In the genomic region with DNA sequence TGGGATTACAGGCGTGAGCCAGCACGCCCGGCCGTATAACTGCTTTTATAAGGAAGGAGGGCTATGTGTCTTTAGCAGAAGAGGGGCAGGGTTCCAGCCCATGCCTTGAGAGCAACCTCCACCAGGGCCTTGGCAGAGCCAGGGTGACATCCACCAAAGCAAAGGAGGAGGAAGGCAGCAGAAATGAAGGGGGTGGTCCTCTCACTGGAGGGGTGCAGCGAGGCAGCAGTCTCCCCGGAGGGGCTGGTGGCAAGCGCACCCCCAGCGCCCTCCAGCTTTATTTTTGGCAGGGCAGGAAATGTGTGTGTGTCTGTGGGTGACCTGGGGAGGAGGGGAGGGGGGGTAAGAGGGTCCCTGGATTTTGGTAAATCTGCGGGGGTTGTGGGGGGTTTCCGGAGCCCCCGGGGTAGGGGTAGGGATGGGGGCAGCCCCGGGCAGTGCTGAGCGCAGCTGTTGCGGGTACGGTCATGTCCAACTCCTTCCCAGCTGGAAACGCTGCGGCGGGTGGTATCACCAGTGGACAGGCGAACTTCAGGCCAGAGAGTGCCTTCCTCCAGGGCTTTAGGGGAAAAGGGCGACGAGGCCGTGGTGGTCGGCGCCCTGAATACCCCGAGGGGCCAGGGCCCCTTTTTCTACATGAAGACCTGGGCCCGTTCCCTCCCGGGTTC, we compare ENCODE assay signal across 8 cellular contexts. TPM values are rescaled to one million over a fixed set of nuclear protein-coding genes. Genes with fewer than 3 reads are reported as not detected.
DNase-seq lines count a peak whose midpoint lies in the region; ATAC-seq lines count a peak whose summit lies in the region.
"Had no signal": no experiment of that assay in that cellular context is flagged by ENCODE, and none has a peak within 500 bp of the region (broad histone marks: within the 10 kb centered on the region; RNA-seq: fewer than 3 reads in every experiment).

No MANE protein-coding gene starts in this region.

- DNase-seq in H7 (peak; percentile 32), left ventricle myocardium superior (peak; percentile 32), DMS53 (lab: John Stamatoyannopoulos, UW) (no peak), occipital lobe (lab: John Stamatoyannopoulos, UW) (no peak), NCI-H526 (lab: John Stamatoyannopoulos, UW) (no peak)
- peak; percentile 61 for DNase-seq in activated CD8-positive, alpha-beta memory T cell treated with anti-CD3 and anti-CD28 coated beads for 24 hours
- DNase-seq in stimulated activated naive CD8-positive, alpha-beta T cell treated with anti-CD3 and anti-CD28 coated beads, Interleukin-15, Interleukin-2, amounts not matched to agents 100 U/mL and 50 U/mL, for 24 hours, result peak; percentile 6

- intact Hi-C loops in left ventricle myocardium superior (cut with micrococcal nuclease), result no loop called here

- H3K27me3 ChIP-seq in H7 (ENCODE audit: control insufficient read depth, insufficient read depth, low read length), result no peaks in the 10 kb centered on the region
- H3K27me3 ChIP-seq: SJSA1 had no signal

- no peaks in the 10 kb centered on the region for H3K36me3 ChIP-seq in H7 (replicated peaks; ENCODE audit: control insufficient read depth, insufficient read depth, low read length)
- H3K36me3 ChIP-seq: SJSA1 had no signal

- ATAC-seq in left ventricle myocardium superior, result peak; percentile 15
- ATAC-seq in stimulated activated naive CD8-positive, alpha-beta T cell treated with anti-CD3 and anti-CD28 coated beads, Interleukin-15, Interleukin-2, amounts not matched to agents 100 U/mL and 50 U/mL, for 24 hours, result no peak

- H3K4me3 ChIP-seq in H7 (ENCODE audit: insufficient read depth, low read depth, low read length), result no peak overlapping the region
- H3K4me3 ChIP-seq: SJSA1 had no signal

RNA-seq across cellular contexts. Expression of gene FOS, which starts 55.0 kb away (rescaled TPM):
- total RNA-seq in H7 (2014; rRNA removed; shearing (Covaris generic)), result 14.2 and 217 TPM in 2 replicates
- total RNA-seq in left ventricle myocardium superior, result 25.4 TPM
- 51.2 TPM for total RNA-seq in occipital lobe

Comparison
In these comparisons a context has a peak if more than half of its experiments do, and no peak if none do; other contexts are left out.
1. DNase-seq: peak in H7 (single experiment), activated CD8-positive, alpha-beta memory T cell treated with anti-CD3 and anti-CD28 coated beads for 24 hours (single experiment), left ventricle myocardium superior (single experiment) and stimulated activated naive CD8-positive, alpha-beta T cell treated with anti-CD3 and anti-CD28 coated beads, Interleukin-15, Interleukin-2, amounts not matched to agents 100 U/mL and 50 U/mL, for 24 hours (single experiment); none in DMS53 (single experiment), occipital lobe (single experiment) and NCI-H526 (0 of 2).